ENCODE assay signal across 2 cellular contexts in genomic region chr3:109081746-109082510, GRCh38.
TF ChIP-seq lines count a peak whose summit lies in the region.

No MANE protein-coding gene starts in this region.

TF ChIP-seq in H1, 55 proteins besides CTCF, POLR2A, EP300 and RAD21:
- TF ChIP-seq SRF (IDR thresholded peaks at IDR 0.05; ENCODE audit: low read depth, low read length) (0 out of 2 replicates have a peak, but pooled peaks have one; percentile 39), CEBPB (IDR thresholded peaks at IDR 0.05; ENCODE audit: low read depth, low read length) (no peak), JUN (IDR thresholded peaks at IDR 0.05; ENCODE audit: low read depth, low read length) (no peak), NANOG (IDR thresholded peaks at IDR 0.05; ENCODE audit: insufficient read depth, low read depth, low read length, poor library complexity, severe bottlenecking) (no peak), HDAC2 (IDR thresholded peaks at IDR 0.05; ENCODE audit: borderline replicate concordance in 1 of 2, low read depth in 2 of 2, low read length in 2 of 2) (no peak), CBX8 (IDR thresholded peaks at IDR 0.05; ENCODE audit: borderline replicate concordance, low read depth, low read length) (no peak), SP4 (IDR thresholded peaks at IDR 0.05; ENCODE audit: low read length) (no peak), KDM1A (IDR thresholded peaks at IDR 0.05; ENCODE audit: borderline replicate concordance, low read length) (peak; percentile 72; the same call in 1 of the 2 replicates), ASH2L (IDR thresholded peaks at IDR 0.05; ENCODE audit: low read length) (no peak)
- TF ChIP-seq, protein P1, sequence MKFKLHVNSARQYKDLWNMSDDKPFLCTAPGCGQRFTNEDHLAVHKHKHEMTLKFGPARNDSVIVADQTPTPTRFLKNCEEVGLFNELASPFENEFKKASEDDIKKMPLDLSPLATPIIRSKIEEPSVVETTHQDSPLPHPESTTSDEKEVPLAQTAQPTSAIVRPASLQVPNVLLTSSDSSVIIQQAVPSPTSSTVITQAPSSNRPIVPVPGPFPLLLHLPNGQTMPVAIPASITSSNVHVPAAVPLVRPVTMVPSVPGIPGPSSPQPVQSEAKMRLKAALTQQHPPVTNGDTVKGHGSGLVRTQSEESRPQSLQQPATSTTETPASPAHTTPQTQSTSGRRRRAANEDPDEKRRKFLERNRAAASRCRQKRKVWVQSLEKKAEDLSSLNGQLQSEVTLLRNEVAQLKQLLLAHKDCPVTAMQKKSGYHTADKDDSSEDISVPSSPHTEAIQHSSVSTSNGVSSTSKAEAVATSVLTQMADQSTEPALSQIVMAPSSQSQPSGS (IDR thresholded peaks at IDR 0.05; ENCODE audit: low read length), result no peak

TF ChIP-seq in neural cell, 6 proteins besides CTCF, POLR2A, EP300 and RAD21:
- TF ChIP-seq POLR2AphosphoS5 (IDR thresholded peaks at IDR 0.05), result no peak
- TF ChIP-seq SMC3 (conservative IDR thresholded peaks at IDR 0.05; ENCODE audit: poor library complexity), result peak; percentile 27
